24 cellular contexts compared by ENCODE assay signal in genomic region chr7:133011746-133012145, GRCh38.
"Had no signal": no experiment of that assay in that cellular context is flagged by ENCODE, and none has a peak within 500 bp of the region (broad histone marks: within the 10 kb centered on the region; RNA-seq: fewer than 3 reads in every experiment).

No MANE protein-coding gene starts in this region.

- H3K4me3 ChIP-seq: colonic mucosa, esophagus squamous epithelium, gastrocnemius medialis, heart right ventricle, left lung, lower lobe of right lung, mucosa of descending colon had no signal

- H3K36me3 ChIP-seq: colonic mucosa, esophagus squamous epithelium, gastrocnemius medialis, heart right ventricle, left lung, lower lobe of right lung had no signal

- H3K27me3 Mint-ChIP-seq: dendritic cell treated with granulocyte-macrophage colony-stimulating factor and Interleukin-4, amounts not matched to agents 40 ng/mL and 50 ng/mL, for 4 days; effector memory CD8-positive, alpha-beta T cell; naive B cell had no signal

- H3K4me1 ChIP-seq: colonic mucosa, esophagus squamous epithelium, left lung, lower lobe of right lung had no signal

- DNase-seq: colonic mucosa; cortex of kidney; effector CD8-positive, alpha-beta T cell; effector memory CD8-positive, alpha-beta T cell; endodermal cell; erythroblast; esophagus squamous epithelium; foreskin fibroblast; foreskin melanocyte; gastrocnemius medialis; glutamatergic neuron; head of caudate nucleus; heart right ventricle; hippocampal formation; left cardiac atrium; left lung; left ventricle myocardium superior; lower lobe of right lung; mesenchymal stem cell; mucosa of descending colon; naive B cell had no signal

- H3K27ac ChIP-seq: colonic mucosa, epithelial cell of prostate, esophagus squamous epithelium, gastrocnemius medialis, heart right ventricle, left lung, lower lobe of right lung had no signal

- H3K27me3 ChIP-seq: colonic mucosa, esophagus squamous epithelium, gastrocnemius medialis, heart right ventricle, left lung had no signal

- H3K27ac Mint-ChIP-seq: dendritic cell treated with granulocyte-macrophage colony-stimulating factor and Interleukin-4, amounts not matched to agents 40 ng/mL and 50 ng/mL, for 4 days; effector memory CD8-positive, alpha-beta T cell; mesothelial cell of epicardium had no signal

- H3K9me3 Mint-ChIP-seq: effector memory CD8-positive, alpha-beta T cell; endodermal cell; mesothelial cell of epicardium had no signal

- H3K4me1 Mint-ChIP-seq: endodermal cell had no signal

- H3K9me3 ChIP-seq: colonic mucosa, esophagus squamous epithelium, gastrocnemius medialis, left lung, lower lobe of right lung, mucosa of descending colon had no signal

- H3K4me3 Mint-ChIP-seq: dendritic cell treated with granulocyte-macrophage colony-stimulating factor and Interleukin-4, amounts not matched to agents 40 ng/mL and 50 ng/mL, for 4 days; effector memory CD8-positive, alpha-beta T cell; endodermal cell; mesothelial cell of epicardium; naive B cell had no signal
